In genomic region chr12:418432-418831, GRCh38 we compare ENCODE assay signal across 30 cellular contexts. TPM values are rescaled to one million over a fixed set of nuclear protein-coding genes. Genes with fewer than 3 reads are reported as not detected.
"Had no signal": no experiment of that assay in that cellular context is flagged by ENCODE, and none has a peak within 500 bp of the region (broad histone marks: within the 10 kb centered on the region; RNA-seq: fewer than 3 reads in every experiment).

No MANE protein-coding gene starts in this region.

- H3K79me2 ChIP-seq: hepatocyte had no signal

- H2AFZ ChIP-seq: hepatocyte had no signal

- H3K27ac Mint-ChIP-seq: dendritic cell treated with granulocyte-macrophage colony-stimulating factor and Interleukin-4, amounts not matched to agents 40 ng/mL and 50 ng/mL, for 4 days; endodermal cell had no signal

- H3K9me3 Mint-ChIP-seq: dendritic cell treated with granulocyte-macrophage colony-stimulating factor and Interleukin-4, amounts not matched to agents 40 ng/mL and 50 ng/mL, for 4 days; endodermal cell had no signal

- H3K4me1 Mint-ChIP-seq: endodermal cell had no signal

- H3K27me3 Mint-ChIP-seq: dendritic cell treated with granulocyte-macrophage colony-stimulating factor and Interleukin-4, amounts not matched to agents 40 ng/mL and 50 ng/mL, for 4 days had no signal

- H3K4me3 Mint-ChIP-seq: dendritic cell treated with granulocyte-macrophage colony-stimulating factor and Interleukin-4, amounts not matched to agents 40 ng/mL and 50 ng/mL, for 4 days; endodermal cell had no signal

- H3K27me3 ChIP-seq: colonic mucosa, dorsolateral prefrontal cortex, esophagus muscularis mucosa, esophagus squamous epithelium, foreskin keratinocyte, gastrocnemius medialis, gastroesophageal sphincter, heart left ventricle, heart right ventricle, hepatocyte had no signal

- H3K36me3 ChIP-seq: colonic mucosa had no signal

- H3K9me3 ChIP-seq: colonic mucosa, esophagus muscularis mucosa, esophagus squamous epithelium, gastrocnemius medialis, gastroesophageal sphincter, heart left ventricle, heart right ventricle had no signal

- H3K27ac ChIP-seq: colonic mucosa, coronary artery, dorsolateral prefrontal cortex, epithelial cell of prostate, esophagus muscularis mucosa, esophagus squamous epithelium, foreskin keratinocyte, gastrocnemius medialis, gastroesophageal sphincter, heart left ventricle, heart right ventricle, hepatocyte had no signal

- H3K4me3 ChIP-seq: colonic mucosa, coronary artery, dorsolateral prefrontal cortex, esophagus muscularis mucosa, esophagus squamous epithelium, gastrocnemius medialis, gastroesophageal sphincter, heart left ventricle, heart right ventricle, hepatocyte had no signal

- ATAC-seq: esophagus mucosa, foreskin keratinocyte, gastrocnemius medialis, gastroesophageal sphincter, heart left ventricle, heart right ventricle had no signal

- H3K4me2 ChIP-seq: hepatocyte had no signal

- FAIRE-seq: colon, endometrium, endothelial cell of umbilical vein, frontal cortex had no signal

- H3K4me1 ChIP-seq: colonic mucosa, esophagus muscularis mucosa, esophagus squamous epithelium, foreskin keratinocyte, gastrocnemius medialis, gastroesophageal sphincter, heart left ventricle, heart right ventricle had no signal

- DNase-seq: colonic mucosa; cortex of kidney; dermis blood vessel endothelial cell; dorsolateral prefrontal cortex; effector CD4-positive, alpha-beta T cell; effector CD8-positive, alpha-beta T cell; effector memory CD4-positive, alpha-beta T cell; endodermal cell; erythroblast; esophagus squamous epithelium; foreskin fibroblast; foreskin keratinocyte; foreskin melanocyte; gastrocnemius medialis; glutamatergic neuron; head of caudate nucleus; heart left ventricle; heart right ventricle had no signal

RNA-seq across cellular contexts. Expression of gene B4GALNT3, which starts 41.3 kb away (rescaled TPM):
- total RNA-seq: dermis blood vessel endothelial cell, endothelial cell of umbilical vein, fibroblast of lung had no signal
- polyA plus RNA-seq: fibroblast of lung had no signal
